ENCODE assay signal across 1 cellular context in the genomic region with DNA sequence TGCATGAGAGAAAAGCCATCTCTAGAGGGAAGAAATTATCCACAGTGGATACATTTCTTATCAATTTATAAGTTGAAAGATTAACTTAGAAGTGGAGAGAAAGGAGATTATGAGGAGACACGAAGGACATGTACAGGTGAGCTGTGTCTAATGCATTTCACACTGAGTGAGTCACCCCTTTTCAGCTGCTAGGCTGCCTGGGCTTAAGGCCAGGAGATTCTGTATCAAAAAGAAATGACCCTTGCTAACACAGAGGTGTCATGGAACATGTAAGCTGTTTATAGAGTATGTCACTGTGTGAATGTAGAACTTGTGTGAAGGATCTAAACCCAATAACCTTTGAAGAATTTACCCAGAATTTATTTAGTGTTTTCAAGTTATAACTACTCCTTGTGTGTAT.
TF ChIP-seq lines count a peak whose summit lies in the region.

No MANE protein-coding gene starts in this region.

TF ChIP-seq in HepG2, 621 proteins besides CTCF, POLR2A, EP300 and RAD21 (continued from another document):
- TF ChIP-seq, protein P1, sequence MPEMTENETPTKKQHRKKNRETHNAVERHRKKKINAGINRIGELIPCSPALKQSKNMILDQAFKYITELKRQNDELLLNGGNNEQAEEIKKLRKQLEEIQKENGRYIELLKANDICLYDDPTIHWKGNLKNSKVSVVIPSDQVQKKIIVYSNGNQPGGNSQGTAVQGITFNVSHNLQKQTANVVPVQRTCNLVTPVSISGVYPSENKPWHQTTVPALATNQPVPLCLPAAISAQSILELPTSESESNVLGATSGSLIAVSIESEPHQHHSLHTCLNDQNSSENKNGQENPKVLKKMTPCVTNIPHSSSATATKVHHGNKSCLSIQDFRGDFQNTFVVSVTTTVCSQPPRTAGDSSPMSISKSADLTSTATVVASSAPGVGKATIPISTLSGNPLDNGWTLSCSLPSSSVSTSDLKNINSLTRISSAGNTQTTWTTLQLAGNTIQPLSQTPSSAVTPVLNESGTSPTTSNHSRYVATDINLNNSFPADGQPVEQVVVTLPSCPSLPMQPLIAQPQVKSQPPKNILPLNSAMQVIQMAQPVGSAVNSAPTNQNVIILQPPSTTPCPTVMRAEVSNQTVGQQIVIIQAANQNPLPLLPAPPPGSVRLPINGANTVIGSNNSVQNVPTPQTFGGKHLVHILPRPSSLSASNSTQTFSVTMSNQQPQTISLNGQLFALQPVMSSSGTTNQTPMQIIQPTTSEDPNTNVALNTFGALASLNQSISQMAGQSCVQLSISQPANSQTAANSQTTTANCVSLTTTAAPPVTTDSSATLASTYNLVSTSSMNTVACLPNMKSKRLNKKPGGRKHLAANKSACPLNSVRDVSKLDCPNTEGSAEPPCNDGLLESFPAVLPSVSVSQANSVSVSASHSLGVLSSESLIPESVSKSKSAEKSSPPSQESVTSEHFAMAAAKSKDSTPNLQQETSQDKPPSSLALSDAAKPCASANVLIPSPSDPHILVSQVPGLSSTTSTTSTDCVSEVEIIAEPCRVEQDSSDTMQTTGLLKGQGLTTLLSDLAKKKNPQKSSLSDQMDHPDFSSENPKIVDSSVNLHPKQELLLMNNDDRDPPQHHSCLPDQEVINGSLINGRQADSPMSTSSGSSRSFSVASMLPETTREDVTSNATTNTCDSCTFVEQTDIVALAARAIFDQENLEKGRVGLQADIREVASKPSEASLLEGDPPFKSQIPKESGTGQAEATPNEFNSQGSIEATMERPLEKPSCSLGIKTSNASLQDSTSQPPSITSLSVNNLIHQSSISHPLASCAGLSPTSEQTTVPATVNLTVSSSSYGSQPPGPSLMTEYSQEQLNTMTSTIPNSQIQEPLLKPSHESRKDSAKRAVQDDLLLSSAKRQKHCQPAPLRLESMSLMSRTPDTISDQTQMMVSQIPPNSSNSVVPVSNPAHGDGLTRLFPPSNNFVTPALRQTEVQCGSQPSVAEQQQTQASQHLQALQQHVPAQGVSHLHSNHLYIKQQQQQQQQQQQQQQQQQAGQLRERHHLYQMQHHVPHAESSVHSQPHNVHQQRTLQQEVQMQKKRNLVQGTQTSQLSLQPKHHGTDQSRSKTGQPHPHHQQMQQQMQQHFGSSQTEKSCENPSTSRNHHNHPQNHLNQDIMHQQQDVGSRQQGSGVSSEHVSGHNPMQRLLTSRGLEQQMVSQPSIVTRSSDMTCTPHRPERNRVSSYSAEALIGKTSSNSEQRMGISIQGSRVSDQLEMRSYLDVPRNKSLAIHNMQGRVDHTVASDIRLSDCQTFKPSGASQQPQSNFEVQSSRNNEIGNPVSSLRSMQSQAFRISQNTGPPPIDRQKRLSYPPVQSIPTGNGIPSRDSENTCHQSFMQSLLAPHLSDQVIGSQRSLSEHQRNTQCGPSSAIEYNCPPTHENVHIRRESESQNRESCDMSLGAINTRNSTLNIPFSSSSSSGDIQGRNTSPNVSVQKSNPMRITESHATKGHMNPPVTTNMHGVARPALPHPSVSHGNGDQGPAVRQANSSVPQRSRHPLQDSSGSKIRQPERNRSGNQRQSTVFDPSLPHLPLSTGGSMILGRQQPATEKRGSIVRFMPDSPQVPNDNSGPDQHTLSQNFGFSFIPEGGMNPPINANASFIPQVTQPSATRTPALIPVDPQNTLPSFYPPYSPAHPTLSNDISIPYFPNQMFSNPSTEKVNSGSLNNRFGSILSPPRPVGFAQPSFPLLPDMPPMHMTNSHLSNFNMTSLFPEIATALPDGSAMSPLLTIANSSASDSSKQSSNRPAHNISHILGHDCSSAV (CRISPR knock-in tag; IDR thresholded peaks at IDR 0.05; ENCODE audit: borderline replicate concordance) = no peak
- TF ChIP-seq, protein P2, sequence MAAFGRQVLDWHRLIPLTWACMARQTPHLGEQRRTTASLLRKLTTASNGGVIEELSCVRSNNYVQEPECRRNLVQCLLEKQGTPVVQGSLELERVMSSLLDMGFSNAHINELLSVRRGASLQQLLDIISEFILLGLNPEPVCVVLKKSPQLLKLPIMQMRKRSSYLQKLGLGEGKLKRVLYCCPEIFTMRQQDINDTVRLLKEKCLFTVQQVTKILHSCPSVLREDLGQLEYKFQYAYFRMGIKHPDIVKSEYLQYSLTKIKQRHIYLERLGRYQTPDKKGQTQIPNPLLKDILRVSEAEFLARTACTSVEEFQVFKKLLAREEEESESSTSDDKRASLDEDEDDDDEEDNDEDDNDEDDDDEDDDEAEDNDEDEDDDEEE (CRISPR knock-in tag; IDR thresholded peaks at IDR 0.05) = no peak
- no peak for TF ChIP-seq PAX8 (CRISPR knock-in tag; IDR thresholded peaks at IDR 0.05; ENCODE audit: borderline replicate concordance)
- no peak for TF ChIP-seq ZSCAN9 (CRISPR knock-in tag; IDR thresholded peaks at IDR 0.05; ENCODE audit: borderline replicate concordance)
- TF ChIP-seq KAT8 (CRISPR knock-in tag; IDR thresholded peaks at IDR 0.05) = no peak
- TF ChIP-seq ZNF343 (CRISPR knock-in tag; IDR thresholded peaks at IDR 0.05) = no peak
- no peak for TF ChIP-seq ZNF263 (CRISPR knock-in tag; IDR thresholded peaks at IDR 0.05)
- TF ChIP-seq BATF2 (CRISPR knock-in tag; IDR thresholded peaks at IDR 0.05) = no peak
- no peak for TF ChIP-seq ZNF160 (CRISPR knock-in tag; IDR thresholded peaks at IDR 0.05)
- no peak for TF ChIP-seq JUNB (CRISPR knock-in tag; IDR thresholded peaks at IDR 0.05; ENCODE audit: borderline replicate concordance)
- TF ChIP-seq, protein P3, sequence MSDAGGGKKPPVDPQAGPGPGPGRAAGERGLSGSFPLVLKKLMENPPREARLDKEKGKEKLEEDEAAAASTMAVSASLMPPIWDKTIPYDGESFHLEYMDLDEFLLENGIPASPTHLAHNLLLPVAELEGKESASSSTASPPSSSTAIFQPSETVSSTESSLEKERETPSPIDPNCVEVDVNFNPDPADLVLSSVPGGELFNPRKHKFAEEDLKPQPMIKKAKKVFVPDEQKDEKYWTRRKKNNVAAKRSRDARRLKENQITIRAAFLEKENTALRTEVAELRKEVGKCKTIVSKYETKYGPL (CRISPR knock-in tag; IDR thresholded peaks at IDR 0.05) = no peak
- TF ChIP-seq ZBTB42 (CRISPR knock-in tag; IDR thresholded peaks at IDR 0.05) = no peak
- TF ChIP-seq BORCS8-MEF2B (CRISPR knock-in tag; IDR thresholded peaks at IDR 0.05) = no peak
- TF ChIP-seq SIN3A (IDR thresholded peaks at IDR 0.05; ENCODE audit: borderline replicate concordance, low read depth, low read length) = no peak
- no peak for TF ChIP-seq ZSCAN30 (CRISPR knock-in tag; IDR thresholded peaks at IDR 0.05)
- no peak for TF ChIP-seq SMARCC2 (IDR thresholded peaks at IDR 0.05)
